Comparison of ENCODE assay signal across 11 cellular contexts in genomic region chr22:41410311-41410751, GRCh38. TPM values are rescaled to one million over a fixed set of nuclear protein-coding genes. Genes with fewer than 3 reads are reported as not detected.
A peak's percentile ranks its signal among the peaks of the same experiment; 100 is the strongest.
DNase-seq lines count a peak whose midpoint lies in the region; ATAC-seq and TF ChIP-seq lines count a peak whose summit lies in the region.
"Had no signal": no experiment of that assay in that cellular context is flagged by ENCODE, and none has a peak within 500 bp of the region (broad histone marks: within the 10 kb centered on the region; RNA-seq: fewer than 3 reads in every experiment).

No MANE protein-coding gene starts in this region.

- H3K27ac ChIP-seq in thyroid gland: peak overlapping the region; percentile 98 to 100 (median 99)
- H3K27ac ChIP-seq: SK-N-MC had no signal

- ATAC-seq in T-cell (replicated peaks in 1 of 4) (no peak), memory B cell (ENCODE audit: low read depth) (no peak), HG03469 (IDR thresholded peaks at IDR 0.05; ENCODE audit: unreplicated experiment) (no peak)

- 38 to 41% methylated on average over 3 to 7 of the region's 7 CpGs for WGBS in thyroid gland, 2 donors

- no peak for DNase-seq in T-cell
- DNase-seq in cerebellar cortex (ENCODE audit: low spot score): peak; percentile 95
- DNase-seq in memory B cell (ENCODE audit: low spot score in 2 of 2): no peak
- peak; percentile 94 to 96 for DNase-seq in thyroid gland
- no peak for DNase-seq in D341Med (ENCODE audit: low spot score)
- DNase-seq in erythroblast (lab: John Stamatoyannopoulos, UW): no peak
- DNase-seq: activated CD4-positive, alpha-beta T cell treated with anti-CD3 and anti-CD28 coated beads, Interleukin-2, amount 50 U/mL, for 1 hour; NCI-H526 treated with DMSO at 0.1 percent for 48 hours had no signal

- CTCF ChIA-PET in T-cell (lab: Charles Lee): interaction anchor here in 1 of 2 donors (0.6 to 0.7 kb wide), 2 partner anchors 88 to 511 kb away, joined by 4 to 6 read pairs; no protein-coding TSS in a partner anchor

- H3K36me3 ChIP-seq in thyroid gland: no peaks in the 10 kb centered on the region
- H3K36me3 ChIP-seq: ovary had no signal

- H3K4me3 Mint-ChIP-seq in T-cell (no peak overlapping the region), memory B cell (no peak overlapping the region)

- H3K27me3 Mint-ChIP-seq in T-cell (no peaks in the 10 kb centered on the region), memory B cell (no peaks in the 10 kb centered on the region)

- H3K36me3 Mint-ChIP-seq in T-cell (no peaks in the 10 kb centered on the region), memory B cell (no peaks in the 10 kb centered on the region)

- no peaks in the 10 kb centered on the region for H3K27me3 ChIP-seq in thyroid gland
- H3K27me3 ChIP-seq: ovary had no signal

- TF ChIP-seq POLR2A in thyroid gland (IDR thresholded peaks at IDR 0.05): peak in 1 of 2 donors; percentile 76
- TF ChIP-seq POLR2A in erythroblast (IDR thresholded peaks at IDR 0.05; ENCODE audit: low read length): no peak

- intact Hi-C loops in thyroid gland (cut with DNase I): no loop called here

- peak overlapping the region; percentile 67 to 87 for H3K27ac Mint-ChIP-seq in T-cell
- peak overlapping the region; percentile 45 for H3K27ac Mint-ChIP-seq in memory B cell

- H3K4me1 ChIP-seq in thyroid gland: peaks cover 58 to 59% of the 10 kb centered on the region in 2 donors

- POLR2A ChIA-PET in T-cell (lab: Charles Lee): no interaction called here

- no peaks in the 10 kb centered on the region for H3K9me3 ChIP-seq in thyroid gland
- H3K9me3 ChIP-seq: ovary had no signal

- H3K4me1 Mint-ChIP-seq in T-cell: peaks cover 34 to 37% (median 36%) of the 10 kb centered on the region in 3 donors
- peaks cover 38% of the 10 kb centered on the region for H3K4me1 Mint-ChIP-seq in memory B cell

- H3K9me3 Mint-ChIP-seq in T-cell (no peaks in the 10 kb centered on the region), memory B cell (no peaks in the 10 kb centered on the region)

- no peak for TF ChIP-seq CTCF in thyroid gland (IDR thresholded peaks at IDR 0.05)

- no peak overlapping the region for H3K4me3 ChIP-seq in thyroid gland (replicated peaks in 1 of 3)
- H3K4me3 ChIP-seq: ovary, SK-N-MC had no signal

RNA-seq across cellular contexts. Expression of gene TEF, which starts 28.6 kb away (rescaled TPM):
- 10 to 100 TPM in 1 of 5 donors, 1 to 10 TPM in 4; 4.1 to 10.8 (median 4.6) TPM for total RNA-seq in T-cell
- total RNA-seq in thyroid gland: 10 to 100 TPM; 15.9 to 41.1 (median 22.9) TPM

RNA-seq across cellular contexts. Expression of gene TOB2, which starts 36.3 kb away (rescaled TPM):
- 10 to 100 TPM; 22.2 to 48.6 (median 37.9) TPM for total RNA-seq in T-cell
- 100 to 1,000 TPM in 3 of 4 donors, 10 to 100 TPM in 1; 66.5 to 130 (median 115) TPM for total RNA-seq in thyroid gland

RNA-seq across cellular contexts. Expression of gene PHF5A, which starts 58.2 kb away (rescaled TPM):
- total RNA-seq in T-cell (10 to 100 TPM; 29.0 to 45.9 (median 38.0) TPM), thyroid gland (10 to 100 TPM; 22.4 to 58.3 (median 39.4) TPM)

RNA-seq across cellular contexts. Expression of gene ACO2, which starts 58.6 kb away (rescaled TPM):
- 10 to 100 TPM; 72.0 to 82.2 (median 77.0) TPM for total RNA-seq in T-cell
- total RNA-seq in thyroid gland: 100 to 1,000 TPM in 3 of 4 donors, 10 to 100 TPM in 1; 81.3 to 205 (median 135) TPM

Comparison
In these comparisons a context has a peak if more than half of its experiments do, and no peak if none do; other contexts are left out.
1. DNase-seq: peak in cerebellar cortex (single experiment) and thyroid gland (2 of 2); none in T-cell (0 of 34), memory B cell (0 of 2), D341Med (single experiment) and erythroblast (0 of 2).